In genomic region chr19:55390461-55390880, GRCh38 we compare ENCODE assay signal across 1 cellular context.
TF ChIP-seq lines count a peak whose summit lies in the region.

No MANE protein-coding gene starts in this region.

TF ChIP-seq in WTC11, 78 proteins besides CTCF, POLR2A, EP300 and RAD21 (continued from another document):
- TF ChIP-seq, protein P1, sequence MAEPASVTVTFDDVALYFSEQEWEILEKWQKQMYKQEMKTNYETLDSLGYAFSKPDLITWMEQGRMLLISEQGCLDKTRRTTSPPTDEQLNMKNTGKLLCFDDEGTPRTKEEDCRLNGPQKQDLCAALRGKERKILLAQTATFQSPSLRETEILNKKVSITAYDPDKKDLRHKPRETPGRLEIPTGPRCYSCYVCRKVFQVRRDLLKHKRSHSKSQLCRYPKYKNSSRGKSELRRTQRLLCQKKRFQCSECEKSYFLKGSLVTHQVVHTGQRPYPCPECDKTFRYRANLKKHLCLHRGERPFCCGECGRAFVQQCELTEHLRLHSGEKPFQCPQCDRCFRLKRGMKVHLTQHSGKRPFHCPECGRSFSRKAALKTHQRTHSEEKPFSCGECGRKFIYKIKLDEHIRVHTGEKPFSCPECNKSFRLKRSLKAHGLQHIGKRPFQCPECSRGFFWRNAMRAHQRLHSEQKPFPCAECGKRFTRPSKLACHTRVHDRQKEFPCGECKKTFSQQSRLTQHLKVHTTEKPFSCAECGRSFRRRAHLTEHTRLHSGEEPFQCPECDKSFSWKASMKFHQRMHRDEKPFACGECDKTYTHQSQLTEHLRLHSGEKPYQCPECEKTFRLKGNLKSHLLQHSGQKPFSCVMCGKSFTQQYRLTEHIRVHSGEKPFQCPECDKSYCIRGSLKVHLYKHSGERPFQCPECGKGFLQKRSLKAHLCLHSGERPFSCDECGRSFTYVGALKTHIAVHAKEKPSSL (CRISPR knock-in tag; conservative IDR thresholded peaks at IDR 0.05) = no peak
- TF ChIP-seq PRRX2 (CRISPR knock-in tag; IDR thresholded peaks at IDR 0.05) (peak; percentile 77; the same call in 1 of the 2 replicates), E2F5 (CRISPR knock-in tag; IDR thresholded peaks at IDR 0.05) (no peak), ZBTB21 (CRISPR knock-in tag; IDR thresholded peaks at IDR 0.05; ENCODE audit: borderline replicate concordance) (no peak), KAT7 (CRISPR knock-in tag; IDR thresholded peaks at IDR 0.05; ENCODE audit: borderline replicate concordance) (no peak), GRHL2 (CRISPR knock-in tag; IDR thresholded peaks at IDR 0.05; ENCODE audit: insufficient replicate concordance, severe bottlenecking) (no peak), ZNF671 (CRISPR knock-in tag; IDR thresholded peaks at IDR 0.05) (0 out of 2 replicates have a peak, but pooled peaks have one; percentile 32), NFYB (CRISPR knock-in tag; conservative IDR thresholded peaks at IDR 0.05; ENCODE audit: low read depth) (no peak), ZNF423 (CRISPR knock-in tag; IDR thresholded peaks at IDR 0.05) (peak; percentile 91), E2F1 (CRISPR knock-in tag; IDR thresholded peaks at IDR 0.05) (no peak)
- TF ChIP-seq, protein P2, sequence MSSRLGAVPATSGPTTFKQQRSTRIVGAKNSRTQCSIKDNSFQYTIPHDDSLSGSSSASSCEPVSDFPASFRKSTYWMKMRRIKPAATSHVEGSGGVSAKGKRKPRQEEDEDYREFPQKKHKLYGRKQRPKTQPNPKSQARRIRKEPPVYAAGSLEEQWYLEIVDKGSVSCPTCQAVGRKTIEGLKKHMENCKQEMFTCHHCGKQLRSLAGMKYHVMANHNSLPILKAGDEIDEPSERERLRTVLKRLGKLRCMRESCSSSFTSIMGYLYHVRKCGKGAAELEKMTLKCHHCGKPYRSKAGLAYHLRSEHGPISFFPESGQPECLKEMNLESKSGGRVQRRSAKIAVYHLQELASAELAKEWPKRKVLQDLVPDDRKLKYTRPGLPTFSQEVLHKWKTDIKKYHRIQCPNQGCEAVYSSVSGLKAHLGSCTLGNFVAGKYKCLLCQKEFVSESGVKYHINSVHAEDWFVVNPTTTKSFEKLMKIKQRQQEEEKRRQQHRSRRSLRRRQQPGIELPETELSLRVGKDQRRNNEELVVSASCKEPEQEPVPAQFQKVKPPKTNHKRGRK (CRISPR knock-in tag; IDR thresholded peaks at IDR 0.05; ENCODE audit: borderline replicate concordance) = no peak
TF ChIP-seq in WTC11: peak in this region for 3.
